In the genomic region with DNA sequence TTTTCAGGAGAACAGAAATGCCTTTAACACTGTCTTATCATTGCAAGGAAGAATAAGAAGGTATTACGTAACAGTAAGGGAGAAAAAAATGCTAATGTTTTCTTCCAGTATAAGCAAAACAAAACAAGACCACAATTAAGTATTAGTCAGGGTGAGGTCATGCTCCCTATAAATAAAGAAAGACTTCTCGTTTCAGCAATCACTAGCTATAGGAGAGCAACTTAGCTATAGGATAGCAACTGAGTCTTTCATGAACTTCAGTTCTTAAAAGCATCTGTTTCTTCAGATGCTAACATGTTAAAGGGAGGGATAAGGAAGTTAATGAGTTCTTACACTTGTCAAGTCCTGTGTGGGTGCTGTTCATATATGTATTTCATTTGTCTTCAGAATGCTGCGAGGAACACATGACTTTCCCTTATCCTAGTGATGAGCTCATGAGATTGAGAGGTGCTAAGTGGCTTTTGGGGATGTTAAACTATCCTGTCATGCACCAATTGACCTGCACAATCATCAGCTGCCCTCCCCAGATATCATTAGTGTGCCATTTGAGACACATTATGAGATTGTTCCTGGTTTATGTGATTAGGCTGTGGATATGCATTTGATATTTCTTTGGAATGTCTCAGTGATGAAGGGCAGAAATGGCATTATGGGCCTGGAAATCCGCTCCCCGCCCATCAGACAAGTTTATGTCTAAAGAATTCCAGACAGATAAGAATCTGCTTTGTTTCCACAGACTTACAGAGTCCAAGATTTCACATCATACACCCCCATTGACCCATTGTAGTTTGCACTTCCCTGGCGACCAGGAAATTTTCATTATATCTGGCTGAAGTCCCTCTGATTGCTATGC, we compare ENCODE assay signal across 10 cellular contexts. TPM values are rescaled to one million over a fixed set of nuclear protein-coding genes. Genes with fewer than 3 reads are reported as not detected.
DNase-seq lines count a peak whose midpoint lies in the region; ATAC-seq and TF ChIP-seq lines count a peak whose summit lies in the region.
"Had no signal": no experiment of that assay in that cellular context is flagged by ENCODE, and none has a peak within 500 bp of the region (broad histone marks: within the 10 kb centered on the region; RNA-seq: fewer than 3 reads in every experiment).

No MANE protein-coding gene starts in this region.

- peaks cover 20% of the 10 kb centered on the region for H3F3A ChIP-seq in SK-N-SH (replicated peaks; ENCODE audit: insufficient read depth)

- peak overlapping the region; percentile 87 to 90 for H3K27ac ChIP-seq in SK-N-SH (ENCODE audit: low read depth in 2 of 2, low read length in 1 of 2)
- H3K27ac ChIP-seq in hepatocyte = peak overlapping the region; percentile 14
- peak overlapping the region in 3 of 4 donors; percentile 22 to 89 (median 37) for H3K27ac ChIP-seq in tibial nerve

- H2AFZ ChIP-seq in SK-N-SH (ENCODE audit: low read depth) (no peak overlapping the region), hepatocyte (no peak overlapping the region)

- TF ChIP-seq EP300 in SK-N-SH (IDR thresholded peaks at IDR 0.05; ENCODE audit: borderline replicate concordance in 1 of 2, low read depth in 1 of 2, low read length in 1 of 2) = peak; percentile 34 to 74; a peak in 2 of 4 replicates
- TF ChIP-seq EP300 in tibial nerve (IDR thresholded peaks at IDR 0.05) = no peak

- no peaks in the 10 kb centered on the region for H3K9me3 ChIP-seq in SK-N-SH
- H3K9me3 ChIP-seq in hepatocyte (ENCODE audit: low read depth) = no peaks in the 10 kb centered on the region
- no peaks in the 10 kb centered on the region for H3K9me3 ChIP-seq in tibial nerve

- H4K20me1 ChIP-seq in SK-N-SH (ENCODE audit: insufficient read depth) (no peaks in the 10 kb centered on the region), hepatocyte (ENCODE audit: insufficient read depth, poor library complexity, severe bottlenecking) (no peaks in the 10 kb centered on the region)

- H3K4me3 ChIP-seq in SK-N-SH (ENCODE audit: low read depth in 2 of 2, low read length in 1 of 2) = no peak overlapping the region
- no peak overlapping the region for H3K4me3 ChIP-seq in hepatocyte
- no peak overlapping the region for H3K4me3 ChIP-seq in tibial nerve

- ATAC-seq in GM18858 (IDR thresholded peaks at IDR 0.05; ENCODE audit: unreplicated experiment) (no peak), GM19452 (IDR thresholded peaks at IDR 0.05; ENCODE audit: unreplicated experiment) (no peak)
- no peak for ATAC-seq in stimulated activated naive CD8-positive, alpha-beta T cell treated with anti-CD3 and anti-CD28 coated beads, Interleukin-15, Interleukin-2, amounts not matched to agents 100 U/mL and 50 U/mL, for 24 hours

- TF ChIP-seq POLR2A in tibial nerve (IDR thresholded peaks at IDR 0.05) = no peak

- DNase-seq in NCI-H2029 (lab: John Stamatoyannopoulos, UW) (peak; percentile 22), NCI-H2029 treated with DMSO at 0.1 percent for 48 hours (lab: John Stamatoyannopoulos, UW) (no peak), SK-N-SH (no peak), hepatocyte (ENCODE audit: low spot score) (no peak), tibial nerve (ENCODE audit: low spot score in 2 of 2) (no peak)
- no peak for DNase-seq in stimulated activated naive CD8-positive, alpha-beta T cell treated with anti-CD3 and anti-CD28 coated beads, Interleukin-15, Interleukin-2, amounts not matched to agents 100 U/mL and 50 U/mL, for 24 hours
- DNase-seq: activated CD4-positive, alpha-beta T cell treated with anti-CD3 and anti-CD28 coated beads, Interleukin-2, amount 50 U/mL, for 1 hour; NCI-H2081 had no signal

- CTCF ChIA-PET in SK-N-SH (lab: Yijun Ruan, JAX) = interaction anchor here (1.2 to 2.4 kb wide), 2 partner anchors 36 to 94 kb away, joined by 3 to 8 read pairs; no protein-coding TSS in a partner anchor

- POLR2A ChIA-PET in SK-N-SH (lab: Yijun Ruan, JAX) = no interaction called here

- peaks cover 0 to 2% of the 10 kb centered on the region in 2 experiments for H3K36me3 ChIP-seq in SK-N-SH (replicated peaks in 1 of 2; ENCODE audit: control insufficient read depth in 1 of 2, insufficient read depth in 2 of 2, low read length in 1 of 2)
- no peaks in the 10 kb centered on the region for H3K36me3 ChIP-seq in hepatocyte (replicated peaks; ENCODE audit: insufficient read depth, low read depth)
- peaks cover 0 to 19% (median 2%) of the 10 kb centered on the region in 3 donors for H3K36me3 ChIP-seq in tibial nerve

- no peak for TF ChIP-seq CTCF in SK-N-SH (IDR thresholded peaks at IDR 0.05)
- no peak for TF ChIP-seq CTCF in hepatocyte (IDR thresholded peaks at IDR 0.05; ENCODE audit: poor library complexity)
- no peak for TF ChIP-seq CTCF in tibial nerve (IDR thresholded peaks at IDR 0.05)

- H3K4me1 ChIP-seq in SK-N-SH (ENCODE audit: control insufficient read depth in 1 of 2, insufficient read depth in 2 of 2, low read depth in 1 of 2, low read length in 1 of 2) (peaks cover 21 to 24% of the 10 kb centered on the region in 2 experiments; a peak in 3 of 4 replicates), hepatocyte (ENCODE audit: insufficient read depth) (peaks cover 8% of the 10 kb centered on the region), tibial nerve (peaks cover 0 to 89% (median 27%) of the 10 kb centered on the region in 4 donors)

- TF ChIP-seq RAD21 in SK-N-SH (IDR thresholded peaks at IDR 0.05; ENCODE audit: low read length) = no peak

- 35% methylated on average over 6 of the region's 6 CpGs for whole genome bisulfite sequencing in SK-N-SH (ENCODE audit: low lambda C conversion rate)
- 61% methylated on average over 6 of the region's 6 CpGs for WGBS in hepatocyte (ENCODE audit: low lambda C conversion rate, missing lambda C conversion rate)
- 32% methylated on average over 6 of the region's 6 CpGs for WGBS in tibial nerve, 2 donors

- H3K9ac ChIP-seq in SK-N-SH = peak overlapping the region; percentile 27; the same call in 1 of the 2 replicates

- no peaks in the 10 kb centered on the region for H3K27me3 ChIP-seq in SK-N-SH (ENCODE audit: insufficient read depth)
- no peaks in the 10 kb centered on the region for H3K27me3 ChIP-seq in hepatocyte
- no peaks in the 10 kb centered on the region for H3K27me3 ChIP-seq in tibial nerve

- H3K79me2 ChIP-seq in SK-N-SH (ENCODE audit: insufficient read depth) = no peaks in the 10 kb centered on the region
- H3K79me2 ChIP-seq in hepatocyte = no peaks in the 10 kb centered on the region

- H3K9me2 ChIP-seq in SK-N-SH (no peaks in the 10 kb centered on the region), hepatocyte (replicated peaks; ENCODE audit: insufficient read depth) (no peaks in the 10 kb centered on the region)

- H3K4me2 ChIP-seq in SK-N-SH = peak overlapping the region; percentile 31; the same call in 1 of the 2 replicates
- H3K4me2 ChIP-seq in hepatocyte = no peak overlapping the region

TF ChIP-seq in SK-N-SH, 30 proteins besides CTCF, POLR2A, EP300 and RAD21 (continues in another document):
- TF ChIP-seq RXRA (IDR thresholded peaks at IDR 0.05; ENCODE audit: borderline replicate concordance, low read depth) (no peak; the same call in 1 of the 2 replicates), RFX5 (IDR thresholded peaks at IDR 0.05; ENCODE audit: low read length) (no peak), NFIC (IDR thresholded peaks at IDR 0.05; ENCODE audit: borderline replicate concordance) (peak; percentile 54; the same call in 1 of the 2 replicates), YY1 (IDR thresholded peaks at IDR 0.05; ENCODE audit: low read depth) (no peak), RCOR1 (IDR thresholded peaks at IDR 0.05; ENCODE audit: low read length) (0 out of 2 replicates have a peak, but pooled peaks have one; percentile 24), TCF12 (IDR thresholded peaks at IDR 0.05) (peak; percentile 85), MEF2A (IDR thresholded peaks at IDR 0.05; ENCODE audit: borderline replicate concordance, low read depth) (no peak), CHD2 (IDR thresholded peaks at IDR 0.05; ENCODE audit: low read length, partially characterized antibody) (peak; percentile 9), GATA2 (CRISPR knock-in tag; IDR thresholded peaks at IDR 0.05) (peak; percentile 29; the same call in 1 of the 2 replicates), ELF1 (IDR thresholded peaks at IDR 0.05) (no peak), IRF3 (IDR thresholded peaks at IDR 0.05; ENCODE audit: low read depth, low read length) (no peak), TAF1 (IDR thresholded peaks at IDR 0.05; ENCODE audit: borderline replicate concordance, low read depth, low read length) (no peak), MXI1 (IDR thresholded peaks at IDR 0.05; ENCODE audit: low read depth, low read length) (no peak)
- TF ChIP-seq, protein P1, sequence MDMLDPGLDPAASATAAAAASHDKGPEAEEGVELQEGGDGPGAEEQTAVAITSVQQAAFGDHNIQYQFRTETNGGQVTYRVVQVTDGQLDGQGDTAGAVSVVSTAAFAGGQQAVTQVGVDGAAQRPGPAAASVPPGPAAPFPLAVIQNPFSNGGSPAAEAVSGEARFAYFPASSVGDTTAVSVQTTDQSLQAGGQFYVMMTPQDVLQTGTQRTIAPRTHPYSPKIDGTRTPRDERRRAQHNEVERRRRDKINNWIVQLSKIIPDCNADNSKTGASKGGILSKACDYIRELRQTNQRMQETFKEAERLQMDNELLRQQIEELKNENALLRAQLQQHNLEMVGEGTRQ (IDR thresholded peaks at IDR 0.05; ENCODE audit: borderline replicate concordance, low read depth, low read length) = no peak
- TF ChIP-seq, protein P2, sequence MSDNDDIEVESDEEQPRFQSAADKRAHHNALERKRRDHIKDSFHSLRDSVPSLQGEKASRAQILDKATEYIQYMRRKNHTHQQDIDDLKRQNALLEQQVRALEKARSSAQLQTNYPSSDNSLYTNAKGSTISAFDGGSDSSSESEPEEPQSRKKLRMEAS (IDR thresholded peaks at IDR 0.05; ENCODE audit: low read depth) = no peak

RNA-seq across cellular contexts. Expression of gene LAMA4, which starts 37.4 kb away (rescaled TPM):
- polyA plus RNA-seq in SK-N-SH (2012; rRNA removed) (9.4 and 10.5 TPM in 2 replicates), hepatocyte (8.4 and 14.1 TPM in 2 replicates)
- 6.9 and 7.5 TPM in 2 replicates for polyA plus RNA-seq in SK-N-SH (2012; cell fraction: cytosol; rRNA removed)
- 14.6 and 14.9 TPM in 2 replicates for polyA plus RNA-seq in SK-N-SH (2012; cell fraction: nucleus; rRNA removed)
- total RNA-seq in hepatocyte (18.9 and 19.1 TPM in 2 replicates), tibial nerve (100 to 1,000 TPM; 229 to 524 (median 468) TPM)

Comparison
In these comparisons a context has a peak if more than half of its experiments do, and no peak if none do; other contexts are left out.
1. H3K27ac ChIP-seq: peak in every context shown above with its lines; median percentile 88 in SK-N-SH; 37 in tibial nerve; 14 in hepatocyte.
2. RNA of gene LAMA4, which starts 37.4 kb away (total RNA-seq): 229 to 524 TPM in tibial nerve; 18.9 to 19.1 TPM in hepatocyte; every median in the first group is over 10 times any median in the second.